In the genomic region with DNA sequence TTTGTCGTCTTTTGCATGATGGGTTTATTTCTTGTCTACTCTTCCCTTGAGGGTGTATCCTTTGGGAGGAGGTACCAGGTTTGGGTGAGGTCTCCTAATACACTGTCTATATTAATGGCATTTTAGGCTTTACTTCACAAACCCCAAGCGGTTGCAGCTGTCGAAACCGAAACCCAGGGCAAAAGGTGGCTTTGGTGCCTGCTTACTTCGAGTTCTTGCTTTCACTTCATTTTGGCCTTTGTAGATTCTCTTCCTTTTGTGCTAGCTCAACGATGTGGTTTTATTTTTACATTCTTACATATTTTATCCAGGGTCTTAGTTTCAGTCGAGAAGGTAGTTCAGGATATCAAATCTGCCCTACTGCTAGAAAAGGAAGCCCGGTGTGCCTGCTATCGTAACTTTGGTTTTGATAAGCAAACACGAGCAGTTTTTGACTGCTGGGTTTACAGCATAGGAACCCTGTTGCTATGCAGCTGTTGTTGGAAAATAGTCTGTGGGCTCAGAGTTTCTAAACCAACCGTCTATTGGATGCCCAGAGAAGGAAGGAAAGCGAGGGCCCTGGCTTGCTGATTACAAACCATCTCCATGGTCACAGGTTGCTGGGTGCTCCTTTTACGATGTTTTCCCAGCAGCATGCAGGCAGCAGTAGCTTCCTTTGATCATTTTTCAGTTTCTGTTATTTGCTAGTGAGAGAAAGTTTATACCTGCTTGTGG, we compare ENCODE assay signal across 8 cellular contexts. TPM values are rescaled to one million over a fixed set of nuclear protein-coding genes. Genes with fewer than 3 reads are reported as not detected.
DNase-seq lines count a peak whose midpoint lies in the region; ATAC-seq and TF ChIP-seq lines count a peak whose summit lies in the region.

No MANE protein-coding gene starts in this region.

- H3K27ac Mint-ChIP-seq in progenitor cell of endocrine pancreas = peak overlapping the region; percentile 80

- no peaks in the 10 kb centered on the region for H3K27me3 Mint-ChIP-seq in progenitor cell of endocrine pancreas

- DNase-seq in NCI-H510A treated with DMSO at 0.1 percent for 48 hours (lab: John Stamatoyannopoulos, UW) (peak; percentile 71), erythroblast (lab: John Stamatoyannopoulos, UW) (peak; percentile 47 to 72), progenitor cell of endocrine pancreas (ENCODE audit: low spot score, unreplicated experiment) (no peak), iPS-NIHi7 (ENCODE audit: extremely low spot score) (no peak), mesenteric fat pad (ENCODE audit: low spot score) (no peak)
- peak; percentile 70 for DNase-seq in activated CD8-positive, alpha-beta memory T cell treated with anti-CD3 and anti-CD28 coated beads for 24 hours

- H3K36me3 Mint-ChIP-seq in progenitor cell of endocrine pancreas (ENCODE audit: insufficient read depth) = no peaks in the 10 kb centered on the region

- TF ChIP-seq CTCF in progenitor cell of endocrine pancreas (IDR thresholded peaks at IDR 0.05; ENCODE audit: unreplicated experiment) = no peak

- no peak for TF ChIP-seq POLR2A in erythroblast (IDR thresholded peaks at IDR 0.05; ENCODE audit: low read length)

- no peaks in the 10 kb centered on the region for H3K9me3 Mint-ChIP-seq in progenitor cell of endocrine pancreas (ENCODE audit: low read depth)

- peak overlapping the region; percentile 28 for H3K4me3 Mint-ChIP-seq in progenitor cell of endocrine pancreas (ENCODE audit: low read depth)

- peaks cover 16% of the 10 kb centered on the region for H3K4me1 Mint-ChIP-seq in progenitor cell of endocrine pancreas (ENCODE audit: low read depth)

- ATAC-seq in GM18861 (IDR thresholded peaks at IDR 0.05; ENCODE audit: unreplicated experiment) (peak; percentile 87), HG02938 (IDR thresholded peaks at IDR 0.05; ENCODE audit: unreplicated experiment) (peak; percentile 87)

RNA-seq across cellular contexts. Expression of a gene that starts 9.8 kb away (rescaled TPM):
- 22.5 and 27.2 TPM in 2 replicates for total RNA-seq in progenitor cell of endocrine pancreas
- total RNA-seq in mesenteric fat pad = 4.3 TPM

Comparison
In these comparisons a context has a peak if more than half of its experiments do, and no peak if none do; other contexts are left out.
1. DNase-seq: peak in NCI-H510A treated with DMSO at 0.1 percent for 48 hours (single experiment), activated CD8-positive, alpha-beta memory T cell treated with anti-CD3 and anti-CD28 coated beads for 24 hours (single experiment) and erythroblast (2 of 2); none in progenitor cell of endocrine pancreas (single experiment), iPS-NIHi7 (single experiment) and mesenteric fat pad (single experiment).